ENCODE assay signal across 8 cellular contexts in genomic region chrX:21374163-21374993, GRCh38. TPM values are rescaled to one million over a fixed set of nuclear protein-coding genes. Genes with fewer than 3 reads are reported as not detected.
A peak's percentile ranks its signal among the peaks of the same experiment; 100 is the strongest.
DNase-seq lines count a peak whose midpoint lies in the region; ATAC-seq and TF ChIP-seq lines count a peak whose summit lies in the region.

CNKSR2 (plus strand) TSS chrX:21374418; CDS start chrX:21374898, 480 bp downstream.

- TF ChIP-seq CTCF in GM12865 (IDR thresholded peaks at IDR 0.05; ENCODE audit: insufficient read depth, low read depth, low read length, missing control alignments), result no peak
- no peak for TF ChIP-seq CTCF in WTC11 (IDR thresholded peaks at IDR 0.05)
- no peak for TF ChIP-seq CTCF in lower leg skin (IDR thresholded peaks at IDR 0.05)
- no peak for TF ChIP-seq CTCF in HFFc6 (IDR thresholded peaks at IDR 0.05)

- 0 to 58% methylated on average over 1 to 45 of the region's 94 CpGs for WGBS in lower leg skin, 2 donors

- H3K4me3 ChIP-seq in GM12865 (ENCODE audit: low read depth, low read length) (peak within 1 kb of the TSS; percentile 48), lower leg skin (ENCODE audit: low read depth, poor library complexity, severe bottlenecking) (peak within 1 kb of the TSS; percentile 23)

- H3K27me3 Mint-ChIP-seq in WTC11 (ENCODE audit: low read depth) (peaks cover 22% of the 10 kb centered on the region), HFFc6 (ENCODE audit: insufficient read depth) (no peaks in the 10 kb centered on the region)

- peak; percentile 43 for DNase-seq in GM12865 (ENCODE audit: low read depth)
- DNase-seq in NCI-H1694 (lab: John Stamatoyannopoulos, UW), result peak; percentile 26
- peak; percentile 78 for DNase-seq in WTC11 (ENCODE audit: low spot score)
- peak; percentile 56 for DNase-seq in cerebellar cortex (ENCODE audit: low spot score)
- no peak for DNase-seq in lower leg skin (ENCODE audit: low spot score in 2 of 2)
- peak; percentile 39 to 60 (median 50) for DNase-seq in stimulated activated CD4-positive, alpha-beta T cell treated with anti-CD3 and anti-CD28 coated beads, TNF-alpha, amount 100 ng/mL, for 4 hours (ENCODE audit: low read depth in 3 of 3)
- DNase-seq in HFFc6, result no peak

- ATAC-seq in HG02623 (IDR thresholded peaks at IDR 0.05; ENCODE audit: unreplicated experiment) (peak; percentile 71), WTC11 (peak; percentile 80)

- H3K4me1 Mint-ChIP-seq in WTC11 (peaks cover 19% of the 10 kb centered on the region), HFFc6 (ENCODE audit: low read depth) (no peaks in the 10 kb centered on the region)

- H3K27ac Mint-ChIP-seq in WTC11 (no peak within 1 kb of the TSS), HFFc6 (no peak within 1 kb of the TSS)

- H3K36me3 Mint-ChIP-seq in WTC11 (no peaks in the 10 kb centered on the region), HFFc6 (ENCODE audit: low read depth) (no peaks in the 10 kb centered on the region)

- H3K9me3 Mint-ChIP-seq in WTC11 (no peaks in the 10 kb centered on the region), HFFc6 (no peaks in the 10 kb centered on the region)

- CTCF ChIA-PET in WTC11 (lab: Charles Lee), result no interaction called here

- POLR2A ChIA-PET in WTC11 (lab: Charles Lee), result interaction anchor here (0.6 to 0.7 kb wide), 2 partner anchors 16 to 402 kb away, joined by 3 to 4 read pairs; no protein-coding TSS in a partner anchor

- TF ChIP-seq POLR2A in lower leg skin (IDR thresholded peaks at IDR 0.05), result no peak

- intact Hi-C loops in lower leg skin (cut with DNase I; ENCODE audit: low total_unique reads), result no loop called here

- H3K4me3 Mint-ChIP-seq in WTC11, result peak within 1 kb of the TSS; percentile 87
- no peak within 1 kb of the TSS for H3K4me3 Mint-ChIP-seq in HFFc6

TF ChIP-seq in WTC11, 78 proteins besides CTCF, POLR2A, EP300 and RAD21 (continues in another document):
- TF ChIP-seq PRRX2 (CRISPR knock-in tag; IDR thresholded peaks at IDR 0.05), result no peak
- TF ChIP-seq NR3C1 (CRISPR knock-in tag; conservative IDR thresholded peaks at IDR 0.05; ENCODE audit: low read depth), result no peak
- TF ChIP-seq ETV6 (CRISPR knock-in tag; IDR thresholded peaks at IDR 0.05), result peak; percentile 87
- peak; percentile 34; the same call in 1 of the 2 replicates for TF ChIP-seq JUN (CRISPR knock-in tag; IDR thresholded peaks at IDR 0.05)
- TF ChIP-seq PRDM15 (CRISPR knock-in tag; IDR thresholded peaks at IDR 0.05), result no peak
- TF ChIP-seq TCF7 (CRISPR knock-in tag; IDR thresholded peaks at IDR 0.05; ENCODE audit: low read depth), result peak; percentile 92; the same call in 1 of the 2 replicates
- no peak for TF ChIP-seq ZNF416 (CRISPR knock-in tag; IDR thresholded peaks at IDR 0.05)
- peak; percentile 29 for TF ChIP-seq USF2 (CRISPR knock-in tag; IDR thresholded peaks at IDR 0.05)
- peak; percentile 87 for TF ChIP-seq FOXK1 (CRISPR knock-in tag; IDR thresholded peaks at IDR 0.05)
- peak; percentile 80; the same call in 1 of the 2 replicates for TF ChIP-seq E2F4 (CRISPR knock-in tag; IDR thresholded peaks at IDR 0.05; ENCODE audit: borderline replicate concordance, low read depth)
- TF ChIP-seq MXD4 (CRISPR knock-in tag; IDR thresholded peaks at IDR 0.05; ENCODE audit: borderline replicate concordance), result no peak
- peak; percentile 49; the same call in 1 of the 2 replicates for TF ChIP-seq USF1 (CRISPR knock-in tag; IDR thresholded peaks at IDR 0.05)
- peak; percentile 82; the same call in 1 of the 2 replicates for TF ChIP-seq E2F5 (CRISPR knock-in tag; IDR thresholded peaks at IDR 0.05)
- TF ChIP-seq KAT7 (CRISPR knock-in tag; IDR thresholded peaks at IDR 0.05; ENCODE audit: borderline replicate concordance), result no peak
- no peak for TF ChIP-seq EMX1 (CRISPR knock-in tag; IDR thresholded peaks at IDR 0.05)
- TF ChIP-seq CBFB (CRISPR knock-in tag; IDR thresholded peaks at IDR 0.05; ENCODE audit: low read depth), result no peak; the same call in 1 of the 2 replicates
- peak; percentile 91; the same call in 1 of the 2 replicates for TF ChIP-seq NFE2L1 (CRISPR knock-in tag; IDR thresholded peaks at IDR 0.05)
- 0 out of 2 replicates have a peak, but pooled peaks have one; percentile 14 for TF ChIP-seq ZNF317 (CRISPR knock-in tag; IDR thresholded peaks at IDR 0.05; ENCODE audit: borderline replicate concordance, low read depth)
- TF ChIP-seq CREM (CRISPR knock-in tag; IDR thresholded peaks at IDR 0.05), result peak; percentile 64; the same call in 1 of the 2 replicates
- TF ChIP-seq NFYB (CRISPR knock-in tag; conservative IDR thresholded peaks at IDR 0.05; ENCODE audit: low read depth), result 0 out of 2 replicates have a peak, but pooled peaks have one; percentile 20
- TF ChIP-seq IRF1 (CRISPR knock-in tag; IDR thresholded peaks at IDR 0.05), result peak; percentile 72; the same call in 1 of the 2 replicates
- no peak for TF ChIP-seq JAZF1 (CRISPR knock-in tag; IDR thresholded peaks at IDR 0.05)
- TF ChIP-seq SP1 (CRISPR knock-in tag; conservative IDR thresholded peaks at IDR 0.05), result peak; percentile 61

RNA-seq across cellular contexts. Expression of gene CNKSR2, which starts in this region (rescaled TPM):
- 5.2 to 11.3 TPM (median 7.7 TPM) in 3 replicates for total RNA-seq in WTC11 (2021)
- 1 to 10 TPM; 1.1 to 3.6 (median 2.2) TPM for total RNA-seq in lower leg skin
- not detected for total RNA-seq in HFFc6 (2021; fragmentation: NEBNext Ultra II Directional; extraction: Animal tissue kit (Norgen Biotek cat#: 25700))

Comparison
In these comparisons a context has a peak if more than half of its experiments do, and no peak if none do; other contexts are left out.
1. DNase-seq: peak in GM12865 (single experiment), NCI-H1694 (single experiment), WTC11 (single experiment), cerebellar cortex (single experiment) and stimulated activated CD4-positive, alpha-beta T cell treated with anti-CD3 and anti-CD28 coated beads, TNF-alpha, amount 100 ng/mL, for 4 hours (3 of 3); none in lower leg skin (0 of 2) and HFFc6 (single experiment).